ENCODE assay signal across 8 cellular contexts in the genomic region with DNA sequence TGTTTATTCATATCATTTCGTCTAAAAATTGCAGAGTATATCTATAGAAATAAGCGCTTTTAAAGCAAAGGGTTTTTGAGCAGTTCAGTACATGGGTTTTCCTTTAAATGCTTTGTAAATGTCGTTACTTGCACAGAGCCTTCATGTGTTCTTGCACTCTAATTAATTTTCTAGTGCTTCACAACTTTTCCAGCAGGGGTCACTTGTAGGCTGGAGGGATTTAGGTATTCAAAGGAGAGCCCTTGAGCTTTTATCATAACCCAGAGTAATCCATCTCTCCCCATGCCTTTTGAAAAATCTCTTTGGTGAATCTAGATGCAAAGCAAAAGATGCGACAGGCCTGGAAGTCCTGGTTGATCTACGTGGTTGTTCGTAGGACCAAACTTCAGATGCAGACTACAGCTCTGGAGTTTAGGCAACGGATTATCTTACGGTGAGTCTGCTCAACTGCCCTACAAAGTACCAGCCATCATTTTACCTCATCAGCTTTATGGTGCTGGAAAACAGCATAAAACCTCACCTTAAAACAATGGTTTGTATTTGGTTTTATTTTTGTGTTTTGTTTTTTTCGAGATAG.
DNase-seq lines count a peak whose midpoint lies in the region; ATAC-seq lines count a peak whose summit lies in the region.

No MANE protein-coding gene starts in this region.

- no peaks in the 10 kb centered on the region for H3K27me3 ChIP-seq in aorta (ENCODE audit: control insufficient read depth in 1 of 2, insufficient read depth in 2 of 2, low read length in 1 of 2)

- H3K4me3 ChIP-seq in aorta (ENCODE audit: low read length in 2 of 2) = no peak overlapping the region

- peaks cover 22% of the 10 kb centered on the region for H3K4me1 Mint-ChIP-seq in stimulated activated naive CD8-positive, alpha-beta T cell treated with anti-CD3 and anti-CD28 coated beads, Interleukin-15, Interleukin-2, amounts not matched to agents 100 ng/mL and 50 ng/mL, for 24 hours (ENCODE audit: low read depth)
- peaks cover 29% of the 10 kb centered on the region for H3K4me1 Mint-ChIP-seq in stimulated activated naive CD8-positive, alpha-beta T cell treated with anti-CD3 and anti-CD28 coated beads, Interleukin-15, amount 100 ng/mL, for 72 hours

- H3K9me3 ChIP-seq in aorta (ENCODE audit: control insufficient read depth, low read length) = no peaks in the 10 kb centered on the region

- intact Hi-C loops in aorta (cut with DNase I) = no loop called here

- no peaks in the 10 kb centered on the region for H3K4me1 ChIP-seq in aorta (ENCODE audit: control insufficient read depth in 1 of 2, insufficient read depth in 2 of 2, low read length in 2 of 2)

- no peak for DNase-seq in stimulated activated naive CD8-positive, alpha-beta T cell treated with anti-CD3 and anti-CD28 coated beads, Interleukin-15, amount 100 ng/mL, for 72 hours
- peak; percentile 22 for DNase-seq in NCI-H2227 (lab: John Stamatoyannopoulos, UW; ENCODE audit: unreplicated experiment)
- peak; percentile 13 for DNase-seq in central memory CD4-positive, alpha-beta T cell
- peak; percentile 64 for DNase-seq in medulla oblongata (ENCODE audit: extremely low spot score)
- DNase-seq in NCI-H128 (lab: John Stamatoyannopoulos, UW; ENCODE audit: unreplicated experiment) = no peak
- no peak for DNase-seq in aorta

- H3K27ac Mint-ChIP-seq in stimulated activated naive CD8-positive, alpha-beta T cell treated with anti-CD3 and anti-CD28 coated beads, Interleukin-15, Interleukin-2, amounts not matched to agents 100 ng/mL and 50 ng/mL, for 24 hours = peak overlapping the region; percentile 71
- no peak overlapping the region for H3K27ac Mint-ChIP-seq in stimulated activated naive CD8-positive, alpha-beta T cell treated with anti-CD3 and anti-CD28 coated beads, Interleukin-15, amount 100 ng/mL, for 72 hours

- WGBS in aorta, 2 donors = 71 to 74% methylated on average over 9 of the region's 9 CpGs

- no peak overlapping the region for H3K27ac ChIP-seq in aorta (ENCODE audit: low read depth in 1 of 2, low read length in 2 of 2)

- H3K4me3 Mint-ChIP-seq in stimulated activated naive CD8-positive, alpha-beta T cell treated with anti-CD3 and anti-CD28 coated beads, Interleukin-15, Interleukin-2, amounts not matched to agents 100 ng/mL and 50 ng/mL, for 24 hours = no peak overlapping the region
- no peak overlapping the region for H3K4me3 Mint-ChIP-seq in stimulated activated naive CD8-positive, alpha-beta T cell treated with anti-CD3 and anti-CD28 coated beads, Interleukin-15, amount 100 ng/mL, for 72 hours

- H3K27me3 Mint-ChIP-seq in stimulated activated naive CD8-positive, alpha-beta T cell treated with anti-CD3 and anti-CD28 coated beads, Interleukin-15, Interleukin-2, amounts not matched to agents 100 ng/mL and 50 ng/mL, for 24 hours = no peaks in the 10 kb centered on the region
- H3K27me3 Mint-ChIP-seq in stimulated activated naive CD8-positive, alpha-beta T cell treated with anti-CD3 and anti-CD28 coated beads, Interleukin-15, amount 100 ng/mL, for 72 hours = no peaks in the 10 kb centered on the region

- ATAC-seq in stimulated activated naive CD8-positive, alpha-beta T cell treated with anti-CD3 and anti-CD28 coated beads, Interleukin-15, amount 100 ng/mL, for 72 hours = no peak
- ATAC-seq in esophagus mucosa (no peak), aorta (ENCODE audit: low FRiP score) (no peak)

- peaks cover 58% of the 10 kb centered on the region for H3K36me3 Mint-ChIP-seq in stimulated activated naive CD8-positive, alpha-beta T cell treated with anti-CD3 and anti-CD28 coated beads, Interleukin-15, Interleukin-2, amounts not matched to agents 100 ng/mL and 50 ng/mL, for 24 hours (ENCODE audit: low read depth)

- H3K9me3 Mint-ChIP-seq in stimulated activated naive CD8-positive, alpha-beta T cell treated with anti-CD3 and anti-CD28 coated beads, Interleukin-15, Interleukin-2, amounts not matched to agents 100 ng/mL and 50 ng/mL, for 24 hours = no peaks in the 10 kb centered on the region
- H3K9me3 Mint-ChIP-seq in stimulated activated naive CD8-positive, alpha-beta T cell treated with anti-CD3 and anti-CD28 coated beads, Interleukin-15, amount 100 ng/mL, for 72 hours = no peaks in the 10 kb centered on the region

- peaks cover 0 to 3% of the 10 kb centered on the region in 2 donors for H3K36me3 ChIP-seq in aorta (ENCODE audit: control insufficient read depth in 1 of 2, insufficient read depth in 2 of 2, low read length in 1 of 2)

Comparison
In these comparisons a context has a peak if more than half of its experiments do, and no peak if none do; other contexts are left out.
1. DNase-seq: peak in NCI-H2227 (single experiment), central memory CD4-positive, alpha-beta T cell (single experiment) and medulla oblongata (single experiment); none in stimulated activated naive CD8-positive, alpha-beta T cell treated with anti-CD3 and anti-CD28 coated beads, Interleukin-15, amount 100 ng/mL, for 72 hours (0 of 2), NCI-H128 (single experiment) and aorta (0 of 2).